9 cellular contexts compared by ENCODE assay signal in the genomic region with DNA sequence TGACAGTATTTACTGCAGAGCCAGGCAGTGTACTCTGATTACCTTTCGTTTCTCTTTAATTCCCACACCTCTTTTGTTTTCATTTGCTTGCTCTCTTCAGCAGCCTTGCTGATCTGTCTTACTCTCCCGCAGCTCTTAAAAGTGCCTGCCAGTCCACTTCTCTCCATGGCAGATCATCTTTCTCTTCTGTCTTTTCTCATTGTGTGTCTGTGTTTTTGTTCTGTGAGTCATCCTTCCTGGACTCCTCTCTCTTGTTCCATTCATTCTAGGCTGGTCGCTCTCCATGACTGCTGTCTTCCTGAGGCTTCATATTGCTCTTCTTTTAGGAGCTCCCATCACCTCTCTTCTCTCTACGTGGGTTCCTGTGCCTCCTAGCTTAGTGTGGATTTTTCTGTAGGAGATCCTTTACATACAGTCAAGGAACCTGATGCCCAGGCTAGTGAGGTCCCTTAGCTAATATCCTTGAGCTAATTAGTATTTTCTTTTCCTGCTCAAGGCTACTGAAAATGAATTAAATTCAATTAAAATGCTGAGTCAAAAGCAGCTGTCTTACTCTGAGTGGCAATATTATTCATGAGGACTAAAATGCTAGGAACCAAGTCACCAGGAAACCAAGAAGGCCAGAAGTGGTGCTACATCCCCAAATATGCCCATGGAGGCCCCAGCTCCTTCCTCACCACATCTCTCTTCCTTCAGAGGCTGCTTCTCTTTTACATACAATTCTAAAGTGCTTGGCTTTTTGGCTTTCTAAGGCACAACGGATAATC.
DNase-seq lines count a peak whose midpoint lies in the region; ATAC-seq, FAIRE-seq and TF ChIP-seq lines count a peak whose summit lies in the region.
"Had no signal": no experiment of that assay in that cellular context is flagged by ENCODE, and none has a peak within 500 bp of the region (broad histone marks: within the 10 kb centered on the region; RNA-seq: fewer than 3 reads in every experiment).

No MANE protein-coding gene starts in this region.

- H3K4me3 ChIP-seq in MG63 (no peak overlapping the region), astrocyte (ENCODE audit: insufficient read depth, low read depth, low read length) (no peak overlapping the region), right atrium auricular region (no peak overlapping the region)

- H3K4me1 ChIP-seq in astrocyte (ENCODE audit: insufficient read depth, low read length): peaks cover 43% of the 10 kb centered on the region
- peaks cover 0 to 17% of the 10 kb centered on the region in 2 donors for H3K4me1 ChIP-seq in right atrium auricular region

- peak overlapping the region; percentile 60 for H3K27ac ChIP-seq in astrocyte (ENCODE audit: low read depth, low read length)
- H3K27ac ChIP-seq in right atrium auricular region: no peak overlapping the region

- H3K36me3 ChIP-seq in MG63: no peaks in the 10 kb centered on the region
- no peaks in the 10 kb centered on the region for H3K36me3 ChIP-seq in astrocyte (ENCODE audit: insufficient read depth, low read length)
- H3K36me3 ChIP-seq in right atrium auricular region: no peaks in the 10 kb centered on the region

- no peak overlapping the region for H2AFZ ChIP-seq in astrocyte (ENCODE audit: low read depth, low read length)

- H3K9me3 ChIP-seq in MG63: no peaks in the 10 kb centered on the region
- H3K9me3 ChIP-seq in astrocyte (ENCODE audit: insufficient read depth, low read depth, low read length): no peaks in the 10 kb centered on the region
- no peaks in the 10 kb centered on the region for H3K9me3 ChIP-seq in right atrium auricular region

- peaks cover 27% of the 10 kb centered on the region for H3K4me1 Mint-ChIP-seq in astrocyte (ENCODE audit: low read depth, unreplicated experiment)

- H3K36me3 Mint-ChIP-seq in astrocyte (ENCODE audit: low read depth, unreplicated experiment): no peaks in the 10 kb centered on the region

- H3K4me2 ChIP-seq in astrocyte (ENCODE audit: low read length): peak overlapping the region; percentile 52

- peak; percentile 88 for DNase-seq in DMS53 (lab: John Stamatoyannopoulos, UW)
- peak; percentile 49 for DNase-seq in MG63
- peak; percentile 87 for DNase-seq in astrocyte (ENCODE audit: low read depth)
- peak; percentile 77 to 89 for DNase-seq in lung microvascular endothelial cell (ENCODE audit: low read depth in 2 of 2)
- no peak for DNase-seq in right atrium auricular region (ENCODE audit: low spot score)
- DNase-seq: activated CD4-positive, alpha-beta T cell treated with anti-CD3 and anti-CD28 coated beads for 48 hours had no signal

- H3K79me2 ChIP-seq in astrocyte (ENCODE audit: insufficient read depth, low read length): no peaks in the 10 kb centered on the region

- H3K9ac ChIP-seq in astrocyte (ENCODE audit: low read length): peak overlapping the region; percentile 1

- H3K27me3 ChIP-seq in MG63 (no peaks in the 10 kb centered on the region), astrocyte (ENCODE audit: insufficient read depth, low read length) (no peaks in the 10 kb centered on the region), right atrium auricular region (no peaks in the 10 kb centered on the region)

- H4K20me1 ChIP-seq in astrocyte (ENCODE audit: insufficient read depth, low read length): no peaks in the 10 kb centered on the region

- ATAC-seq in HG03571 (IDR thresholded peaks at IDR 0.05; ENCODE audit: unreplicated experiment): no peak
- no peak for ATAC-seq in HG03460 (IDR thresholded peaks at IDR 0.05; ENCODE audit: unreplicated experiment)
- ATAC-seq in HG03097 (IDR thresholded peaks at IDR 0.05; ENCODE audit: low FRiP score, unreplicated experiment): no peak

- peak; percentile 70 for FAIRE-seq in astrocyte (lab: Jason Lieb, UNC)

- H3K27ac Mint-ChIP-seq in astrocyte (ENCODE audit: unreplicated experiment): peak overlapping the region; percentile 50

- peak overlapping the region; percentile 3 for H3K4me3 Mint-ChIP-seq in astrocyte (ENCODE audit: unreplicated experiment)

- H3K27me3 Mint-ChIP-seq in astrocyte (ENCODE audit: low read depth, unreplicated experiment): no peaks in the 10 kb centered on the region

- no peaks in the 10 kb centered on the region for H3K9me3 Mint-ChIP-seq in astrocyte (ENCODE audit: unreplicated experiment)

- TF ChIP-seq CTCF in astrocyte (IDR thresholded peaks at IDR 0.05; ENCODE audit: insufficient read depth, low read depth, low read length) (no peak), right atrium auricular region (IDR thresholded peaks at IDR 0.05) (no peak)
